22 cellular contexts compared by ENCODE assay signal in the genomic region with DNA sequence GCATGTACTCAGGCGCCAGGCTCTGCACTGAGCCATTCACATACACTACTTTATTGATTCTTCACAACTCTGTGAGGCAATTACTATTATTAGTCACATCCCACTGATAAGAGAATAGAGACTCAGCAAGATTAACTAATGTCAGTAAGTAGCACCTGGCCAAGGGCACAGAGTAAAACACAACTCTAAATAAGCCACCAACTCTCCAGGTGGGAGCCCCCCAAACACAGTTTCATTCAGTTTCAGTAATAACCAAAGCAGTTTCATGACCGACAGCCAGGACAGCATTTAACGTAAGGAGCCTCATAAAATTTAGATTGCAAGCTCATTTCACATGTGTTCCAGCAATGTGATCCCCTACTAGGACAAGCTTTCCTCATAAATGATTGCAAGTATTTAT.
"Had no signal": no experiment of that assay in that cellular context is flagged by ENCODE, and none has a peak within 500 bp of the region (broad histone marks: within the 10 kb centered on the region; RNA-seq: fewer than 3 reads in every experiment).

No MANE protein-coding gene starts in this region.

- H3K27me3 ChIP-seq: SJSA1 had no signal

- H3K36me3 ChIP-seq: SJSA1 had no signal

- FAIRE-seq: K562, RCC 7860 had no signal

- DNase-seq: Kasumi-1, MV-4-11, NCI-H1048, NCI-H1105, NCI-H1417, NCI-H1436 treated with DMSO at 0.1 percent for 48 hours, NCI-H187, NCI-H2029, NCI-H2081 treated with DMSO at 0.1 percent for 48 hours, NCI-H2171, NCI-H345, NCI-H446 treated with DMSO at 0.1 percent for 48 hours, NCI-H510A treated with DMSO at 0.1 percent for 48 hours, NCI-H526 treated with DMSO at 0.1 percent for 48 hours, NCI-H748 treated with DMSO at 0.1 percent for 48 hours, Right ventricle myocardium superior, RPMI8226, SIG-M5 had no signal

- H3K4me3 ChIP-seq: K562, SJSA1, SK-N-MC had no signal
